19 cellular contexts compared by ENCODE assay signal in genomic region chr12:32920506-32921085, GRCh38. TPM values are rescaled to one million over a fixed set of nuclear protein-coding genes. Genes with fewer than 3 reads are reported as not detected.
DNase-seq lines count a peak whose midpoint lies in the region; ATAC-seq and TF ChIP-seq lines count a peak whose summit lies in the region.
"Had no signal": no experiment of that assay in that cellular context is flagged by ENCODE, and none has a peak within 500 bp of the region (broad histone marks: within the 10 kb centered on the region; RNA-seq: fewer than 3 reads in every experiment).

No MANE protein-coding gene starts in this region.

- H3K9me3 Mint-ChIP-seq in Calu3 (ENCODE audit: low read depth, unreplicated experiment) (no peaks in the 10 kb centered on the region), chondrocyte (ENCODE audit: low read depth) (no peaks in the 10 kb centered on the region)
- H3K9me3 Mint-ChIP-seq: stimulated activated naive CD8-positive, alpha-beta T cell treated with anti-CD3 and anti-CD28 coated beads, Interleukin-15, amount 100 ng/mL, for 72 hours had no signal

- CTCF ChIA-PET in Calu3 (lab: Charles Lee): interaction anchor here (1.3 kb wide), 1 partner anchor 165 kb away, joined by 5 read pairs; the partner anchor contains the start of gene YARS2

- H3K27ac Mint-ChIP-seq in Calu3 (ENCODE audit: unreplicated experiment) (peak overlapping the region; percentile 94), chondrocyte (ENCODE audit: unreplicated experiment) (peak overlapping the region; percentile 85)
- H3K27ac Mint-ChIP-seq: T-helper 17 cell had no signal

- H3K4me1 Mint-ChIP-seq in Calu3 (ENCODE audit: low read depth, unreplicated experiment) (peaks cover 34% of the 10 kb centered on the region), chondrocyte (ENCODE audit: low read depth) (peaks cover 57% of the 10 kb centered on the region)
- H3K4me1 Mint-ChIP-seq: stimulated activated naive CD8-positive, alpha-beta T cell treated with anti-CD3 and anti-CD28 coated beads, Interleukin-15, amount 100 ng/mL, for 72 hours had no signal

- H3K4me1 ChIP-seq in left lung: peaks cover 0 to 4% of the 10 kb centered on the region in 2 donors
- H3K4me1 ChIP-seq: BLaER1, body of pancreas had no signal

- H3K27ac ChIP-seq in left lung: no peak overlapping the region
- H3K27ac ChIP-seq: BLaER1, body of pancreas, spleen had no signal

- H3K27me3 Mint-ChIP-seq in Calu3 (ENCODE audit: unreplicated experiment) (no peaks in the 10 kb centered on the region), chondrocyte (ENCODE audit: low read depth) (no peaks in the 10 kb centered on the region)

- H3K9me3 ChIP-seq in left lung: no peaks in the 10 kb centered on the region
- H3K9me3 ChIP-seq: BLaER1, body of pancreas, spleen had no signal

- H3K36me3 Mint-ChIP-seq in Calu3 (ENCODE audit: insufficient read depth, unreplicated experiment): peaks cover 10% of the 10 kb centered on the region
- no peaks in the 10 kb centered on the region for H3K36me3 Mint-ChIP-seq in chondrocyte (ENCODE audit: low read depth)

- no peak overlapping the region for H3K4me3 Mint-ChIP-seq in Calu3 (ENCODE audit: low read depth, unreplicated experiment)
- no peak overlapping the region for H3K4me3 Mint-ChIP-seq in chondrocyte (ENCODE audit: unreplicated experiment)
- H3K4me3 Mint-ChIP-seq: stimulated activated naive CD8-positive, alpha-beta T cell treated with anti-CD3 and anti-CD28 coated beads, Interleukin-15, amount 100 ng/mL, for 72 hours; T-helper 17 cell had no signal

- DNase-seq in Calu3 (peak; percentile 37), NCI-H226 (peak; percentile 41), chondrocyte (ENCODE audit: low spot score) (no peak), non-pigmented ciliary epithelial cell (ENCODE audit: low read depth) (peak; percentile 23), NCI-H2171 (lab: John Stamatoyannopoulos, UW) (no peak), left lung (no peak)
- DNase-seq in activated CD8-positive, alpha-beta memory T cell treated with anti-CD3 and anti-CD28 coated beads, Interleukin-2, amount 50 U/mL, for 48 hours: no peak
- DNase-seq: activated CD4-positive, alpha-beta T cell treated with anti-CD3 and anti-CD28 coated beads for 1 hour; activated naive CD4-positive, alpha-beta T cell treated with Interleukin-2 at 50 U/mL for 16 hours; body of pancreas; DMS79; effector CD4-positive, alpha-beta T cell; foreskin melanocyte; NCI-H146; spleen; stimulated activated naive CD8-positive, alpha-beta T cell treated with anti-CD3 and anti-CD28 coated beads, Interleukin-15, amount 100 ng/mL, for 72 hours; T-helper 17 cell had no signal

- no peak overlapping the region for H3K4me3 ChIP-seq in left lung
- H3K4me3 ChIP-seq: BLaER1, body of pancreas, spleen had no signal

- ATAC-seq in HG03432 (IDR thresholded peaks at IDR 0.05; ENCODE audit: unreplicated experiment): no peak
- ATAC-seq in left lung: no peak
- ATAC-seq: body of pancreas; stimulated activated naive CD8-positive, alpha-beta T cell treated with anti-CD3 and anti-CD28 coated beads, Interleukin-15, amount 100 ng/mL, for 72 hours; T-helper 17 cell had no signal

- intact Hi-C loops in Calu3 (cut with micrococcal nuclease; ENCODE audit: unreplicated experiment) (no loop called here), left lung (cut with DNase I) (loop anchor here in 1 of 2 donors (10.0 kb wide), 1 partner anchor 156 kb away; no protein-coding TSS in a partner anchor)

- H3K27me3 ChIP-seq in left lung: no peaks in the 10 kb centered on the region
- H3K27me3 ChIP-seq: BLaER1, body of pancreas, spleen had no signal

- BruUV-seq in Calu3 (replicated peaks; lab: Mats Ljungman, UMichigan): no TSS peak

- no peaks in the 10 kb centered on the region for H3K36me3 ChIP-seq in left lung
- H3K36me3 ChIP-seq: BLaER1, spleen had no signal

- TF ChIP-seq CTCF in Calu3 (IDR thresholded peaks at IDR 0.05; ENCODE audit: unreplicated experiment) (no peak), chondrocyte (IDR thresholded peaks at IDR 0.05) (no peak), left lung (IDR thresholded peaks at IDR 0.05) (no peak)

RNA-seq across cellular contexts. Expression of gene PKP2, which starts 24.0 kb away (rescaled TPM):
- total RNA-seq in Calu3 (2022) (54.2 and 61.1 TPM in 2 replicates), chondrocyte (2.1 to 5.8 TPM (median 5.3 TPM) in 3 replicates), left lung (1 to 10 TPM; 1.5 to 2.2 TPM)

Comparison
In these comparisons a context has a peak if more than half of its experiments do, and no peak if none do; other contexts are left out.
1. DNase-seq: peak in Calu3 (single experiment), NCI-H226 (single experiment) and non-pigmented ciliary epithelial cell (single experiment); none in chondrocyte (single experiment), activated CD8-positive, alpha-beta memory T cell treated with anti-CD3 and anti-CD28 coated beads, Interleukin-2, amount 50 U/mL, for 48 hours (single experiment), NCI-H2171 (single experiment) and left lung (0 of 2).